ENCODE assay signal across 31 cellular contexts in genomic region chr2:109623297-109623696, GRCh38. TPM values are rescaled to one million over a fixed set of nuclear protein-coding genes. Genes with fewer than 3 reads are reported as not detected.
"Had no signal": no experiment of that assay in that cellular context is flagged by ENCODE, and none has a peak within 500 bp of the region (broad histone marks: within the 10 kb centered on the region; RNA-seq: fewer than 3 reads in every experiment).

No MANE protein-coding gene starts in this region.

- H3K27ac Mint-ChIP-seq: activated CD4-positive, alpha-beta T cell treated with anti-CD3 and anti-CD28 coated beads for 36 hours; activated CD4-positive, alpha-beta T cell treated with anti-CD3 and anti-CD28 coated beads, Interleukin-2, amount 10 ng/mL, durations not matched to agents 7 days and 5 days; activated CD8-positive, alpha-beta T cell treated with anti-CD3 and anti-CD28 coated beads, Interleukin-2, amount 10 ng/mL, durations not matched to agents 7 days and 5 days; activated naive CD4-positive, alpha-beta T cell treated with anti-CD3 and anti-CD28 coated beads, Interleukin-2, amount 50 U/mL, for 24 hours; activated naive CD8-positive, alpha-beta T cell treated with anti-CD3 and anti-CD28 coated beads, Interleukin-2, amount 10 ng/mL, durations not matched to agents 7 days and 5 days; activated T-cell treated with anti-CD3 and anti-CD28 coated beads, Interleukin-2, amount 50 U/mL, for 24 hours; activated T-helper 2 cell treated with anti-CD3 and anti-CD28 coated beads, Interferon-gamma antibody, Interleukin-2, Interleukin-4, amounts not matched to agents 10 μg/mL and 5 μg/mL and 100 μg/mL, durations not matched to agents 14 hours and 24 hours and 36 hours; T-helper 1 cell treated with Interleukin-12 subunit alpha and Interleukin-12 subunit beta and Interleukin-4 antibody, amounts not matched to agents 30 μg/mL and 1 μg/mL, for 36 hours; T-helper 2 cell treated with Interferon-gamma antibody and Interleukin-4, amounts not matched to agents 5 μg/mL and 100 μg/mL, for 36 hours; WTC11 had no signal

- H3K36me3 Mint-ChIP-seq: activated naive CD4-positive, alpha-beta T cell treated with anti-CD3 and anti-CD28 coated beads, Interleukin-2, amount 50 U/mL, for 24 hours; activated naive CD8-positive, alpha-beta T cell treated with anti-CD3 and anti-CD28 coated beads, Interleukin-2, amount 10 ng/mL, durations not matched to agents 7 days and 5 days; WTC11 had no signal

- DNase-seq: activated CD4-positive, alpha-beta T cell treated with anti-CD3 and anti-CD28 coated beads for 36 hours; activated CD4-positive, alpha-beta T cell treated with anti-CD3 and anti-CD28 coated beads, Interleukin-2, amount 10 ng/mL, durations not matched to agents 7 days and 5 days; activated CD4-positive, alpha-beta T cell treated with anti-CD3 and anti-CD28 coated beads, Interleukin-2, amount 50 U/mL, for 48 hours; activated CD8-positive, alpha-beta T cell treated with anti-CD3 and anti-CD28 coated beads, Interleukin-2, amount 10 ng/mL, durations not matched to agents 7 days and 5 days; activated gamma-delta T cell; activated naive CD4-positive, alpha-beta T cell treated with Interleukin-2 at 50 U/mL for 16 hours; activated naive CD8-positive, alpha-beta T cell treated with anti-CD3 and anti-CD28 coated beads, Interleukin-2, amount 10 ng/mL, durations not matched to agents 7 days and 5 days; activated T-cell treated with anti-CD3 and anti-CD28 coated beads, Interleukin-2, amount 50 U/mL, for 24 hours; amygdala; Karpas-422; KBM-7; NCI-H1048; NCI-H1105 treated with DMSO at 0.1 percent for 48 hours; NCI-H1436; NCI-H1694; NCI-H1930; NCI-H345; NCI-H524 treated with DMSO at 0.1 percent for 48 hours; NK-92 treated with Interleukin-12 subunit alpha and Interleukin-12 subunit beta, amount 100 ng/mL, for 24 hours; PC-3; SIG-M5 had no signal

- H3K27ac ChIP-seq: ascending aorta, RWPE1 had no signal

- H3K4me3 Mint-ChIP-seq: activated CD4-positive, alpha-beta T cell treated with anti-CD3 and anti-CD28 coated beads for 36 hours; activated CD4-positive, alpha-beta T cell treated with anti-CD3 and anti-CD28 coated beads, Interleukin-2, amount 10 ng/mL, durations not matched to agents 7 days and 5 days; activated CD8-positive, alpha-beta T cell treated with anti-CD3 and anti-CD28 coated beads, Interleukin-2, amount 10 ng/mL, durations not matched to agents 7 days and 5 days; activated naive CD4-positive, alpha-beta T cell treated with anti-CD3 and anti-CD28 coated beads, Interleukin-2, amount 50 U/mL, for 24 hours; activated naive CD8-positive, alpha-beta T cell treated with anti-CD3 and anti-CD28 coated beads, Interleukin-2, amount 10 ng/mL, durations not matched to agents 7 days and 5 days; activated T-cell treated with anti-CD3 and anti-CD28 coated beads, Interleukin-2, amount 50 U/mL, for 24 hours; T-helper 1 cell treated with Interleukin-12 subunit alpha and Interleukin-12 subunit beta and Interleukin-4 antibody, amounts not matched to agents 30 μg/mL and 1 μg/mL, for 36 hours; T-helper 2 cell treated with Interferon-gamma antibody and Interleukin-4, amounts not matched to agents 5 μg/mL and 100 μg/mL, for 36 hours; WTC11 had no signal

- H3K4me1 Mint-ChIP-seq: activated CD4-positive, alpha-beta T cell treated with anti-CD3 and anti-CD28 coated beads for 36 hours; activated CD4-positive, alpha-beta T cell treated with anti-CD3 and anti-CD28 coated beads, Interleukin-2, amount 10 ng/mL, durations not matched to agents 7 days and 5 days; activated naive CD4-positive, alpha-beta T cell treated with anti-CD3 and anti-CD28 coated beads, Interleukin-2, amount 50 U/mL, for 24 hours; activated naive CD8-positive, alpha-beta T cell treated with anti-CD3 and anti-CD28 coated beads, Interleukin-2, amount 10 ng/mL, durations not matched to agents 7 days and 5 days; WTC11 had no signal

- H3K4me3 ChIP-seq: ascending aorta had no signal

- H3K9me3 Mint-ChIP-seq: activated CD4-positive, alpha-beta T cell treated with anti-CD3 and anti-CD28 coated beads, Interleukin-2, amount 10 ng/mL, durations not matched to agents 7 days and 5 days; activated naive CD4-positive, alpha-beta T cell treated with anti-CD3 and anti-CD28 coated beads, Interleukin-2, amount 50 U/mL, for 24 hours; activated naive CD8-positive, alpha-beta T cell treated with anti-CD3 and anti-CD28 coated beads, Interleukin-2, amount 10 ng/mL, durations not matched to agents 7 days and 5 days; activated T-cell treated with anti-CD3 and anti-CD28 coated beads, Interleukin-2, amount 50 U/mL, for 24 hours; activated T-helper 2 cell treated with anti-CD3 and anti-CD28 coated beads, Interferon-gamma antibody, Interleukin-2, Interleukin-4, amounts not matched to agents 10 μg/mL and 5 μg/mL and 100 μg/mL, durations not matched to agents 14 hours and 24 hours and 36 hours; T-helper 1 cell treated with Interleukin-12 subunit alpha and Interleukin-12 subunit beta and Interleukin-4 antibody, amounts not matched to agents 30 μg/mL and 1 μg/mL, for 36 hours; T-helper 2 cell treated with Interferon-gamma antibody and Interleukin-4, amounts not matched to agents 5 μg/mL and 100 μg/mL, for 36 hours; WTC11 had no signal

- H3K4me1 ChIP-seq: ascending aorta had no signal

- H3K9me3 ChIP-seq: ascending aorta had no signal

- ATAC-seq: activated CD4-positive, alpha-beta T cell treated with anti-CD3 and anti-CD28 coated beads for 36 hours; activated CD4-positive, CD25-positive, alpha-beta regulatory T cell treated with anti-CD3 and anti-CD28 coated beads, Interleukin-2, amount 50 U/mL, for 24 hours; activated CD8-positive, alpha-beta T cell treated with anti-CD3 and anti-CD28 coated beads, Interleukin-2, amount 10 ng/mL, durations not matched to agents 7 days and 5 days; PC-3; Right ventricle myocardium inferior; WTC11 had no signal

- FAIRE-seq: RCC 7860 had no signal

- H3K27me3 ChIP-seq: ascending aorta had no signal

RNA-seq across cellular contexts. Expression of gene SOWAHC, which starts 9.1 kb away (rescaled TPM):
- total RNA-seq: activated CD8-positive, alpha-beta T cell treated with anti-CD3 and anti-CD28 coated beads, Interleukin-2, amount 10 ng/mL, durations not matched to agents 7 days and 5 days had no signal
